In genomic region chr14:101862711-101863110, GRCh38 we compare ENCODE assay signal across 26 cellular contexts.
A peak's percentile ranks its signal among the peaks of the same experiment; 100 is the strongest.
DNase-seq lines count a peak whose midpoint lies in the region; ATAC-seq and TF ChIP-seq lines count a peak whose summit lies in the region.
"Had no signal": no experiment of that assay in that cellular context is flagged by ENCODE, and none has a peak within 500 bp of the region (broad histone marks: within the 10 kb centered on the region; RNA-seq: fewer than 3 reads in every experiment).

No MANE protein-coding gene starts in this region.

- POLR2A ChIA-PET in CD4-positive, alpha-beta memory T cell (lab: Charles Lee; ENCODE audit: partially characterized antibody) = interaction anchor here (0.6 to 2.7 kb wide), 3 partner anchors 10 to 60 kb away, joined by 3 to 7 read pairs (median 3); no protein-coding TSS in a partner anchor
- POLR2A ChIA-PET in CD4-positive, alpha-beta T cell (lab: Charles Lee) = no interaction called here

- no peaks in the 10 kb centered on the region for H3K27me3 ChIP-seq in CD4-positive, alpha-beta memory T cell (ENCODE audit: insufficient read depth, low read length)
- H3K27me3 ChIP-seq in CD4-positive, alpha-beta T cell (ENCODE audit: control insufficient read depth, insufficient read depth, low read length) = no peaks in the 10 kb centered on the region
- H3K27me3 ChIP-seq: adrenal gland, BLaER1, dorsolateral prefrontal cortex, sigmoid colon had no signal

- H3K9me3 Mint-ChIP-seq in stimulated activated naive CD8-positive, alpha-beta T cell treated with anti-CD3 and anti-CD28 coated beads, Interleukin-15, Interleukin-2, amounts not matched to agents 100 ng/mL and 50 ng/mL, for 24 hours = no peaks in the 10 kb centered on the region
- no peaks in the 10 kb centered on the region for H3K9me3 Mint-ChIP-seq in activated T-helper 17 cell treated with anti-CD3 and anti-CD28 coated beads, Interleukin-2, amount 50 U/mL, for 72 hours
- H3K9me3 Mint-ChIP-seq in CD4-positive, alpha-beta memory T cell = no peaks in the 10 kb centered on the region
- H3K9me3 Mint-ChIP-seq in CD4-positive, alpha-beta T cell = no peaks in the 10 kb centered on the region
- H3K9me3 Mint-ChIP-seq: activated CD4-positive, alpha-beta T cell treated with anti-CD3 and anti-CD28 coated beads, Interleukin-2, amount 10 ng/mL, durations not matched to agents 24 days and 14 days; activated T-cell treated with anti-CD3 and anti-CD28 coated beads, Interleukin-2, amount 50 U/mL, for 72 hours; brain; type B pancreatic cell; WTC11 had no signal

- peaks cover 47% of the 10 kb centered on the region for H3K4me1 ChIP-seq in CD4-positive, alpha-beta memory T cell (ENCODE audit: insufficient read depth, low read length)

- peaks cover 49% of the 10 kb centered on the region for H3K36me3 Mint-ChIP-seq in stimulated activated naive CD8-positive, alpha-beta T cell treated with anti-CD3 and anti-CD28 coated beads, Interleukin-15, Interleukin-2, amounts not matched to agents 100 ng/mL and 50 ng/mL, for 24 hours (ENCODE audit: low read depth)
- peaks cover 84% of the 10 kb centered on the region for H3K36me3 Mint-ChIP-seq in activated T-helper 17 cell treated with anti-CD3 and anti-CD28 coated beads, Interleukin-2, amount 50 U/mL, for 72 hours (ENCODE audit: low read depth)
- H3K36me3 Mint-ChIP-seq in CD4-positive, alpha-beta memory T cell = peaks cover 53 to 63% of the 10 kb centered on the region in 2 donors
- H3K36me3 Mint-ChIP-seq in CD4-positive, alpha-beta T cell (ENCODE audit: low read depth) = peaks cover 83% of the 10 kb centered on the region
- H3K36me3 Mint-ChIP-seq: WTC11 had no signal

- H3K27ac Mint-ChIP-seq in stimulated activated naive CD8-positive, alpha-beta T cell treated with anti-CD3 and anti-CD28 coated beads, Interleukin-15, Interleukin-2, amounts not matched to agents 100 ng/mL and 50 ng/mL, for 24 hours = peak overlapping the region; percentile 26
- H3K27ac Mint-ChIP-seq in activated T-helper 17 cell treated with anti-CD3 and anti-CD28 coated beads, Interleukin-2, amount 50 U/mL, for 72 hours = peak overlapping the region; percentile 78
- peak overlapping the region in 2 of 7 donors; percentile 51 to 67 for H3K27ac Mint-ChIP-seq in CD4-positive, alpha-beta memory T cell
- H3K27ac Mint-ChIP-seq in CD4-positive, alpha-beta T cell = no peak overlapping the region
- H3K27ac Mint-ChIP-seq: activated CD4-positive, alpha-beta T cell treated with anti-CD3 and anti-CD28 coated beads, Interleukin-2, amount 10 ng/mL, durations not matched to agents 24 days and 14 days; activated CD8-positive, alpha-beta memory T cell treated with anti-CD3 and anti-CD28 coated beads, Interleukin-2, amount 10 ng/mL, durations not matched to agents 7 days and 5 days; progenitor cell of endocrine pancreas; type B pancreatic cell; WTC11 had no signal

- H3K36me3 ChIP-seq in CD4-positive, alpha-beta memory T cell (ENCODE audit: insufficient read depth, low read length) = peaks cover 49% of the 10 kb centered on the region

- ATAC-seq in stimulated activated naive CD8-positive, alpha-beta T cell treated with anti-CD3 and anti-CD28 coated beads, Interleukin-15, Interleukin-2, amounts not matched to agents 100 U/mL and 50 U/mL, for 24 hours = no peak
- no peak for ATAC-seq in activated T-helper 17 cell treated with anti-CD3 and anti-CD28 coated beads, Interleukin-2, amount 50 U/mL, for 72 hours (replicated peaks)
- ATAC-seq in CD4-positive, alpha-beta T cell (ENCODE audit: poor library complexity) = no peak
- ATAC-seq: activated CD8-positive, alpha-beta memory T cell treated with anti-CD3 and anti-CD28 coated beads, Interleukin-2, amount 10 ng/mL, durations not matched to agents 7 days and 5 days; HCT116; WTC11 had no signal

- H3K9me3 ChIP-seq in CD4-positive, alpha-beta memory T cell (ENCODE audit: control insufficient read depth in 1 of 2, low read length in 2 of 2) = no peaks in the 10 kb centered on the region
- H3K9me3 ChIP-seq in CD4-positive, alpha-beta T cell (ENCODE audit: control insufficient read depth, low read length) = no peaks in the 10 kb centered on the region
- H3K9me3 ChIP-seq: adrenal gland, sigmoid colon had no signal

- CTCF ChIA-PET in CD4-positive, alpha-beta memory T cell (lab: Charles Lee; ENCODE audit: partially characterized antibody) = interaction anchor here (2.1 to 3.1 kb wide), 2 partner anchors 18 to 92 kb away, joined by 10 to 12 read pairs; no protein-coding TSS in a partner anchor
- CTCF ChIA-PET in CD4-positive, alpha-beta T cell (lab: Charles Lee) = interaction anchor here (1.9 kb wide), 1 partner anchor 17 kb away, joined by 5 read pairs; no protein-coding TSS in a partner anchor

- H3K27ac ChIP-seq in CD4-positive, alpha-beta memory T cell (ENCODE audit: low read depth, low read length) = no peak overlapping the region
- no peak overlapping the region for H3K27ac ChIP-seq in CD4-positive, alpha-beta T cell (ENCODE audit: low read depth, low read length)
- H3K27ac ChIP-seq: dorsolateral prefrontal cortex, sigmoid colon had no signal

- H3K4me3 ChIP-seq in CD4-positive, alpha-beta memory T cell (ENCODE audit: low read length in 2 of 2) = no peak overlapping the region
- H3K4me3 ChIP-seq: adrenal gland, BLaER1, dorsolateral prefrontal cortex, sigmoid colon had no signal

- H3K27me3 Mint-ChIP-seq in stimulated activated naive CD8-positive, alpha-beta T cell treated with anti-CD3 and anti-CD28 coated beads, Interleukin-15, Interleukin-2, amounts not matched to agents 100 ng/mL and 50 ng/mL, for 24 hours = no peaks in the 10 kb centered on the region
- H3K27me3 Mint-ChIP-seq in activated T-helper 17 cell treated with anti-CD3 and anti-CD28 coated beads, Interleukin-2, amount 50 U/mL, for 72 hours = no peaks in the 10 kb centered on the region
- H3K27me3 Mint-ChIP-seq in CD4-positive, alpha-beta memory T cell = no peaks in the 10 kb centered on the region
- H3K27me3 Mint-ChIP-seq in CD4-positive, alpha-beta T cell = no peaks in the 10 kb centered on the region
- H3K27me3 Mint-ChIP-seq: activated CD4-positive, alpha-beta T cell treated with anti-CD3 and anti-CD28 coated beads, Interleukin-2, amount 10 ng/mL, durations not matched to agents 24 days and 14 days; activated CD8-positive, alpha-beta memory T cell treated with anti-CD3 and anti-CD28 coated beads, Interleukin-2, amount 10 ng/mL, durations not matched to agents 7 days and 5 days; brain; progenitor cell of endocrine pancreas; type B pancreatic cell had no signal

- intact Hi-C loops in CD4-positive, alpha-beta memory T cell (cut with micrococcal nuclease) = no loop called here
- intact Hi-C loops in CD4-positive, alpha-beta T cell (cut with DNase I, micrococcal nuclease) = no loop called here

- no peak for TF ChIP-seq CTCF in CD4-positive, alpha-beta T cell (IDR thresholded peaks at IDR 0.05)

- DNase-seq in stimulated activated naive CD8-positive, alpha-beta T cell treated with anti-CD3 and anti-CD28 coated beads, Interleukin-15, Interleukin-2, amounts not matched to agents 100 U/mL and 50 U/mL, for 24 hours = no peak
- DNase-seq in iris pigment epithelial cell (ENCODE audit: low read depth) = peak; percentile 7
- no peak for DNase-seq in AG08395 (ENCODE audit: low spot score)
- DNase-seq in CD4-positive, alpha-beta memory T cell = no peak
- no peak for DNase-seq in KG1 (lab: John Stamatoyannopoulos, UW)
- no peak for DNase-seq in CD4-positive, alpha-beta T cell
- DNase-seq: activated CD4-positive, alpha-beta T cell treated with anti-CD3 and anti-CD28 coated beads, Interleukin-2, amount 10 ng/mL, durations not matched to agents 24 days and 14 days; activated CD8-positive, alpha-beta memory T cell treated with anti-CD3 and anti-CD28 coated beads, Interleukin-2, amount 10 ng/mL, durations not matched to agents 7 days and 5 days; activated naive CD4-positive, alpha-beta T cell treated with Interleukin-2 at 50 U/mL for 16 hours; activated T-cell treated with anti-CD3 and anti-CD28 coated beads, Interleukin-2, amount 50 U/mL, for 72 hours; cerebellar nuclear complex; COR-L47; dorsolateral prefrontal cortex; NCI-H1092 treated with DMSO at 0.1 percent for 48 hours; NCI-H187; sigmoid colon; stimulated activated CD4-positive, alpha-beta T cell treated with anti-CD3 and anti-CD28 coated beads, Interleukin-4, amount 100 ng/mL, for 24 hours had no signal

- H3K4me3 Mint-ChIP-seq in stimulated activated naive CD8-positive, alpha-beta T cell treated with anti-CD3 and anti-CD28 coated beads, Interleukin-15, Interleukin-2, amounts not matched to agents 100 ng/mL and 50 ng/mL, for 24 hours = no peak overlapping the region
- H3K4me3 Mint-ChIP-seq in activated T-helper 17 cell treated with anti-CD3 and anti-CD28 coated beads, Interleukin-2, amount 50 U/mL, for 72 hours = no peak overlapping the region
- H3K4me3 Mint-ChIP-seq in CD4-positive, alpha-beta memory T cell = no peak overlapping the region
- no peak overlapping the region for H3K4me3 Mint-ChIP-seq in CD4-positive, alpha-beta T cell
- H3K4me3 Mint-ChIP-seq: activated CD4-positive, alpha-beta T cell treated with anti-CD3 and anti-CD28 coated beads, Interleukin-2, amount 10 ng/mL, durations not matched to agents 24 days and 14 days; activated CD8-positive, alpha-beta memory T cell treated with anti-CD3 and anti-CD28 coated beads, Interleukin-2, amount 10 ng/mL, durations not matched to agents 7 days and 5 days; activated T-cell treated with anti-CD3 and anti-CD28 coated beads, Interleukin-2, amount 50 U/mL, for 72 hours; brain; type B pancreatic cell; WTC11 had no signal

- H3K4me1 Mint-ChIP-seq in stimulated activated naive CD8-positive, alpha-beta T cell treated with anti-CD3 and anti-CD28 coated beads, Interleukin-15, Interleukin-2, amounts not matched to agents 100 ng/mL and 50 ng/mL, for 24 hours (ENCODE audit: low read depth) = peaks cover 45% of the 10 kb centered on the region
- peaks cover 44% of the 10 kb centered on the region for H3K4me1 Mint-ChIP-seq in activated T-helper 17 cell treated with anti-CD3 and anti-CD28 coated beads, Interleukin-2, amount 50 U/mL, for 72 hours
- H3K4me1 Mint-ChIP-seq in CD4-positive, alpha-beta memory T cell = peaks cover 31 to 72% (median 55%) of the 10 kb centered on the region in 4 donors
- peaks cover 62% of the 10 kb centered on the region for H3K4me1 Mint-ChIP-seq in CD4-positive, alpha-beta T cell (ENCODE audit: low read depth)
- H3K4me1 Mint-ChIP-seq: brain, WTC11 had no signal
